ENCODE assay signal across 23 cellular contexts in genomic region chr12:116125084-116125483, GRCh38.
DNase-seq lines count a peak whose midpoint lies in the region; ATAC-seq, FAIRE-seq and TF ChIP-seq lines count a peak whose summit lies in the region.
"Had no signal": no experiment of that assay in that cellular context is flagged by ENCODE, and none has a peak within 500 bp of the region (broad histone marks: within the 10 kb centered on the region; RNA-seq: fewer than 3 reads in every experiment).

No MANE protein-coding gene starts in this region.

- WGBS in A549 (ENCODE audit: missing lambda C conversion rate) = 62% methylated on average over 2 of the region's 2 CpGs
- 92 to 98% methylated on average over 2 of the region's 2 CpGs for WGBS in GM23248 (ENCODE audit: low coverage in 1 of 2, low lambda C conversion rate in 2 of 2, missing lambda C conversion rate in 2 of 2), 2 experiments
- WGBS in trophoblast cell (ENCODE audit: extremely low coverage, insufficient coverage, insufficient read length) = no CpG with 5 or more reads among the region's 2 CpGs

- H3F3A ChIP-seq in GM23248 (ENCODE audit: insufficient read depth) = peaks cover 56% of the 10 kb centered on the region

- H3K27ac ChIP-seq in A549 (no peak overlapping the region), GM23248 (peak overlapping the region; percentile 46), VCaP (peak overlapping the region; percentile 85), trophoblast cell (ENCODE audit: low read depth, low read length) (no peak overlapping the region)
- H3K27ac ChIP-seq: SK-N-MC had no signal

- TF ChIP-seq EP300 in A549 (IDR thresholded peaks at IDR 0.05) = no peak

- in situ Hi-C loops in GM23248 (cut with MboI) = no loop called here

- H4K8ac ChIP-seq in trophoblast cell (ENCODE audit: low read depth, low read length) = no peak overlapping the region

- no peak for FAIRE-seq in A549 (lab: Jason Lieb, UNC)
- FAIRE-seq: GM12878, HTR-8/SVneo had no signal

- no peaks in the 10 kb centered on the region for H3K36me3 ChIP-seq in GM23248 (ENCODE audit: low read depth)
- H3K36me3 ChIP-seq in trophoblast cell (ENCODE audit: control insufficient read depth in 1 of 2, insufficient read depth in 2 of 2, low read length in 2 of 2) = no peaks in the 10 kb centered on the region

- no peak overlapping the region for H3K23ac ChIP-seq in trophoblast cell (ENCODE audit: low read length)

- no peak overlapping the region for H3K4me3 ChIP-seq in A549
- H3K4me3 ChIP-seq in GM23248 = no peak overlapping the region
- H3K4me3 ChIP-seq in trophoblast cell (ENCODE audit: low read depth, low read length) = no peak overlapping the region
- H3K4me3 ChIP-seq: GM12878, SK-N-MC had no signal

- H3K9me3 ChIP-seq in A549 = no peaks in the 10 kb centered on the region
- H3K9me3 ChIP-seq in GM23248 (ENCODE audit: low read depth) = no peaks in the 10 kb centered on the region
- H3K9me3 ChIP-seq in trophoblast cell (ENCODE audit: insufficient read depth, low read depth, low read length) = no peaks in the 10 kb centered on the region

- H4K91ac ChIP-seq in trophoblast cell (ENCODE audit: low read depth, low read length) = no peak overlapping the region

- DNase-seq in A549 (ENCODE audit: low read depth in 1 of 2, low spot score in 1 of 2) (no peak), GM23248 (no peak), trophoblast cell (no peak), C1 segment of cervical spinal cord (lab: John Stamatoyannopoulos, UW) (no peak)
- DNase-seq: CD8-positive, alpha-beta T cell; DND-41; GOT3; HCEC 1CT; Karpas-422; MV-4-11; NCI-H1105 treated with DMSO at 0.1 percent for 48 hours; NCI-H2029 treated with DMSO at 0.1 percent for 48 hours; NCI-H2171; NCI-H345; NCI-H524; RPMI8226; SHP77 had no signal

- H3K4me2 ChIP-seq in A549 (peak overlapping the region; percentile 28; the same call in 1 of the 3 replicates), GM23248 (ENCODE audit: unreplicated experiment) (peak overlapping the region; percentile 59), trophoblast cell (ENCODE audit: low read length) (no peak overlapping the region)

- CTCF ChIA-PET in A549 (lab: Yijun Ruan, JAX) = interaction anchor here (1.1 kb wide), 1 partner anchor 16 kb away, joined by 3 read pairs; no protein-coding TSS in a partner anchor

- H3K4me1 ChIP-seq in A549 = peaks cover 82% of the 10 kb centered on the region
- peaks cover 80% of the 10 kb centered on the region for H3K4me1 ChIP-seq in GM23248 (ENCODE audit: insufficient read depth)
- H3K4me1 ChIP-seq in trophoblast cell (ENCODE audit: control insufficient read depth in 1 of 2, insufficient read depth in 2 of 2, low read length in 2 of 2) = peaks cover 4% of the 10 kb centered on the region in 2 experiments

- no peak overlapping the region for H2BK120ac ChIP-seq in trophoblast cell (ENCODE audit: insufficient read depth, low read length, poor library complexity)

- no peak overlapping the region for H2AFZ ChIP-seq in GM23248
- no peak overlapping the region for H2AFZ ChIP-seq in trophoblast cell (ENCODE audit: insufficient read depth, low read length, poor library complexity)

- POLR2A ChIA-PET in A549 (lab: Yijun Ruan, JAX) = no interaction called here

- no peak for TF ChIP-seq CTCF in A549 (IDR thresholded peaks at IDR 0.05)
- no peak for TF ChIP-seq CTCF in VCaP (conservative IDR thresholded peaks at IDR 0.05)

- no peak overlapping the region for H2AK5ac ChIP-seq in trophoblast cell (ENCODE audit: low read length)

- no peaks in the 10 kb centered on the region for H3K79me1 ChIP-seq in trophoblast cell (ENCODE audit: low read length)

- H3K9ac ChIP-seq in GM23248 = no peak overlapping the region
- H3K9ac ChIP-seq in trophoblast cell (ENCODE audit: low read length) = no peak overlapping the region

- peaks cover 100% of the 10 kb centered on the region for H3K79me2 ChIP-seq in GM23248 (ENCODE audit: insufficient read depth)
- no peaks in the 10 kb centered on the region for H3K79me2 ChIP-seq in trophoblast cell (ENCODE audit: control insufficient read depth, insufficient read depth, low read length, poor library complexity)

- ATAC-seq in A549 (no peak), HG03108 (IDR thresholded peaks at IDR 0.05; ENCODE audit: unreplicated experiment) (no peak), GM18858 (IDR thresholded peaks at IDR 0.05; ENCODE audit: unreplicated experiment) (no peak)
- ATAC-seq: CD8-positive, alpha-beta T cell; GM12878 had no signal

- H4K12ac ChIP-seq in trophoblast cell (ENCODE audit: low read depth, low read length) = no peak overlapping the region

- H4K20me1 ChIP-seq in GM23248 (ENCODE audit: insufficient read depth) = peaks cover 42% of the 10 kb centered on the region

- H3K4ac ChIP-seq in trophoblast cell (ENCODE audit: low read depth, low read length) = peak overlapping the region; percentile 89

- H3K14ac ChIP-seq in trophoblast cell (ENCODE audit: low read length) = no peak overlapping the region

- no peak overlapping the region for H2BK5ac ChIP-seq in trophoblast cell (ENCODE audit: low read depth, low read length, poor library complexity)

- no peak overlapping the region for H3K18ac ChIP-seq in trophoblast cell (ENCODE audit: low read length)

- H3K27me3 ChIP-seq in GM23248 (replicated peaks; ENCODE audit: insufficient read depth) (no peaks in the 10 kb centered on the region), trophoblast cell (ENCODE audit: insufficient read depth, low read length) (no peaks in the 10 kb centered on the region)

- no peak for TF ChIP-seq RAD21 in A549 (conservative IDR thresholded peaks at IDR 0.05 in 1 of 2, IDR thresholded peaks at IDR 0.05 in 1 of 2)

- TF ChIP-seq POLR2A in A549 (IDR thresholded peaks at IDR 0.05; ENCODE audit: low read length) = no peak

- no peaks in the 10 kb centered on the region for H3K9me2 ChIP-seq in GM23248 (ENCODE audit: insufficient read depth)

- no peak overlapping the region for H2BK12ac ChIP-seq in trophoblast cell (ENCODE audit: low read length)

TF ChIP-seq in A549, 52 proteins besides CTCF, POLR2A, EP300 and RAD21:
- TF ChIP-seq SMC3 (IDR thresholded peaks at IDR 0.05) (no peak), CHD4 (IDR thresholded peaks at IDR 0.05; ENCODE audit: borderline replicate concordance) (no peak), PBX3 (IDR thresholded peaks at IDR 0.05) (no peak), CBX2 (IDR thresholded peaks at IDR 0.05; ENCODE audit: borderline replicate concordance, low read depth) (no peak), FOXS1 (CRISPR knock-in tag; IDR thresholded peaks at IDR 0.05) (no peak), CEBPB (IDR thresholded peaks at IDR 0.05) (no peak), KDM5A (IDR thresholded peaks at IDR 0.05) (no peak), HOXB5 (CRISPR knock-in tag; IDR thresholded peaks at IDR 0.05) (no peak), GATA3 (IDR thresholded peaks at IDR 0.05; ENCODE audit: borderline replicate concordance) (no peak), BCL3 (IDR thresholded peaks at IDR 0.05) (no peak), FOSL2 (IDR thresholded peaks at IDR 0.05) (no peak), FOSL2 (CRISPR knock-in tag; IDR thresholded peaks at IDR 0.05) (no peak), MAFK (IDR thresholded peaks at IDR 0.05; ENCODE audit: partially characterized antibody) (no peak), HEYL (CRISPR knock-in tag; IDR thresholded peaks at IDR 0.05) (no peak), SREBF2 (IDR thresholded peaks at IDR 0.05) (no peak), JUN (IDR thresholded peaks at IDR 0.05) (no peak), RNF2 (IDR thresholded peaks at IDR 0.05; ENCODE audit: borderline replicate concordance, low read depth) (no peak), POLR2AphosphoS2 (conservative IDR thresholded peaks at IDR 0.05; ENCODE audit: low read length) (no peak), JUNB (IDR thresholded peaks at IDR 0.05) (no peak)

Comparison
In these comparisons a context has a peak if more than half of its experiments do, and no peak if none do; other contexts are left out.
1. H3K27ac ChIP-seq: peak in GM23248 (single experiment) and VCaP (single experiment); none in A549 (0 of 2) and trophoblast cell (single experiment).